In the genomic region with DNA sequence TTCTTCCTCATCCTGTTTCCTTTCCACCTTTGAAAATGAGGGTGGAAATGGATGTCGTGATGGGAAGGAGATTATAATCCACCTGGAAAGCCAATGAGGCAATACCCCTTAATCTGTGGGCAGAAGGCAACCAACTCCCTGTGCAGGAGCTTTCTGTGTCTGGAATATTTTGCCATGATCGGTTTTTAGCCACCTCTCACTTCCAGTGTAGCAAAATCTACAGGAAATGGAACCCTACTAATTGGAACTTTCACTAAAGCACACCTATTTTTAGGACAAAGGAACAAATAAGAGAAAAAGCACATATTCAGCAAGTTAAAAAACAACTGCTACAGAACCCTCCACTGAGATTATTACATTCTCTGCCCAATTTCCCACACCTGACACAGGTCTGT, we compare ENCODE assay signal across 25 cellular contexts.
"Had no signal": no experiment of that assay in that cellular context is flagged by ENCODE, and none has a peak within 500 bp of the region (broad histone marks: within the 10 kb centered on the region; RNA-seq: fewer than 3 reads in every experiment).

No MANE protein-coding gene starts in this region.

- H3K4me3 ChIP-seq: dorsolateral prefrontal cortex, esophagus muscularis mucosa, gastrocnemius medialis, heart right ventricle, lower lobe of right lung, neural progenitor cell, ovary, right atrium auricular region, tibial artery, upper lobe of left lung, uterus had no signal

- H3K27ac ChIP-seq: epithelial cell of prostate, esophagus muscularis mucosa, gastrocnemius medialis, neural progenitor cell, ovary, tibial artery, uterus had no signal

- H3K4me2 ChIP-seq: neural progenitor cell had no signal

- H3K27me3 Mint-ChIP-seq: memory B cell; natural killer cell treated with Interleukin-12 subunit alpha and Interleukin-12 subunit beta and Interleukin-15 and Interleukin-18, amount 100 ng/mL, for 72 hours; stimulated activated naive CD8-positive, alpha-beta T cell treated with anti-CD3 and anti-CD28 coated beads, Interleukin-15, Interleukin-2, amounts not matched to agents 100 ng/mL and 50 ng/mL, for 24 hours had no signal

- H3K27ac Mint-ChIP-seq: memory B cell; neural progenitor cell; stimulated activated effector memory CD8-positive, alpha-beta T cell treated with anti-CD3 and anti-CD28 coated beads, Interleukin-12 subunit alpha, Interleukin-12 subunit beta, amount 100 ng/mL, for 72 hours; stimulated activated naive CD8-positive, alpha-beta T cell treated with anti-CD3 and anti-CD28 coated beads, Interleukin-15, Interleukin-2, amounts not matched to agents 100 ng/mL and 50 ng/mL, for 24 hours had no signal

- H2AFZ ChIP-seq: neural progenitor cell had no signal

- H3K9me3 Mint-ChIP-seq: memory B cell; natural killer cell treated with Interleukin-12 subunit alpha and Interleukin-12 subunit beta and Interleukin-15 and Interleukin-18, amount 100 ng/mL, for 72 hours; neural progenitor cell; stimulated activated effector memory CD8-positive, alpha-beta T cell treated with anti-CD3 and anti-CD28 coated beads, Interleukin-12 subunit alpha, Interleukin-12 subunit beta, amount 100 ng/mL, for 72 hours; stimulated activated naive CD8-positive, alpha-beta T cell treated with anti-CD3 and anti-CD28 coated beads, Interleukin-15, Interleukin-2, amounts not matched to agents 100 ng/mL and 50 ng/mL, for 24 hours had no signal

- ATAC-seq: gastrocnemius medialis; lower lobe of right lung; natural killer cell treated with Interleukin-12 subunit alpha and Interleukin-12 subunit beta and Interleukin-15 and Interleukin-18, amount 100 ng/mL, for 72 hours; stimulated activated effector memory CD8-positive, alpha-beta T cell treated with anti-CD3 and anti-CD28 coated beads, Interleukin-12 subunit alpha, Interleukin-12 subunit beta, amount 100 ng/mL, for 72 hours had no signal

- H3K4me3 Mint-ChIP-seq: memory B cell; natural killer cell treated with Interleukin-12 subunit alpha and Interleukin-12 subunit beta and Interleukin-15 and Interleukin-18, amount 100 ng/mL, for 72 hours; neural progenitor cell; stimulated activated effector memory CD8-positive, alpha-beta T cell treated with anti-CD3 and anti-CD28 coated beads, Interleukin-12 subunit alpha, Interleukin-12 subunit beta, amount 100 ng/mL, for 72 hours; stimulated activated naive CD8-positive, alpha-beta T cell treated with anti-CD3 and anti-CD28 coated beads, Interleukin-15, Interleukin-2, amounts not matched to agents 100 ng/mL and 50 ng/mL, for 24 hours had no signal

- H3K36me3 Mint-ChIP-seq: natural killer cell treated with Interleukin-12 subunit alpha and Interleukin-12 subunit beta and Interleukin-15 and Interleukin-18, amount 100 ng/mL, for 72 hours; neural progenitor cell; stimulated activated effector memory CD8-positive, alpha-beta T cell treated with anti-CD3 and anti-CD28 coated beads, Interleukin-12 subunit alpha, Interleukin-12 subunit beta, amount 100 ng/mL, for 72 hours had no signal

- H3K4me1 ChIP-seq: gastrocnemius medialis, tibial artery, uterus had no signal

- H3K36me3 ChIP-seq: esophagus muscularis mucosa, gastrocnemius medialis, heart right ventricle, neural progenitor cell, ovary, right atrium auricular region, tibial artery, upper lobe of left lung, uterus had no signal

- DNase-seq: cortex of kidney; effector CD8-positive, alpha-beta T cell; gastrocnemius medialis; heart right ventricle; hypothalamus; kidney glomerular epithelial cell; lower lobe of right lung; midbrain; nucleus accumbens; ovary; small intestine; stimulated activated CD4-positive, alpha-beta T cell treated with anti-CD3 and anti-CD28 coated beads, Interleukin-2, amount 100 ng/mL, for 48 hours; stimulated activated CD8-positive, alpha-beta memory T cell treated with anti-CD3 and anti-CD28 coated beads, Interleukin-4, amount 100 ng/mL, for 48 hours; tibial artery; upper lobe of left lung; uterus had no signal

- H3K9me3 ChIP-seq: esophagus muscularis mucosa, gastrocnemius medialis, heart right ventricle, lower lobe of right lung, ovary, right atrium auricular region, tibial artery, upper lobe of left lung, uterus had no signal

- H3K9ac ChIP-seq: neural progenitor cell had no signal

- H3K27me3 ChIP-seq: dorsolateral prefrontal cortex, esophagus muscularis mucosa, gastrocnemius medialis, heart right ventricle, neural progenitor cell, ovary, right atrium auricular region, tibial artery, upper lobe of left lung, uterus had no signal
